In genomic region chr21:46059711-46060455, GRCh38 we compare ENCODE assay signal across 8 cellular contexts. TPM values are rescaled to one million over a fixed set of nuclear protein-coding genes. Genes with fewer than 3 reads are reported as not detected.
DNase-seq lines count a peak whose midpoint lies in the region; ATAC-seq, FAIRE-seq and TF ChIP-seq lines count a peak whose summit lies in the region.
"Not testable (repeated sequence)": the region's sequence is repeated elsewhere in the genome, so short reads cannot be mapped to it uniquely, and the experiment has no call there.
"Had no signal": no experiment of that assay in that cellular context is flagged by ENCODE, and none has a peak within 500 bp of the region (broad histone marks: within the 10 kb centered on the region; RNA-seq: fewer than 3 reads in every experiment).

No MANE protein-coding gene starts in this region.

- FAIRE-seq in kidney (lab: Jason Lieb, UNC) = not testable (repeated sequence)

- not testable (repeated sequence) for H3K9me2 ChIP-seq in PC-3 (replicated peaks; ENCODE audit: low read length)

- not testable (repeated sequence) for ATAC-seq in PC-3; omental fat pad (ENCODE audit: low FRiP score)

- BruUV-seq in PC-3 (replicated peaks; lab: Mats Ljungman, UMichigan) = TSS peak; percentile 86

- peak overlapping the region; percentile 61 for H3K4me2 ChIP-seq in PC-3 (ENCODE audit: low read length)

- H4K20me1 ChIP-seq in PC-3 (ENCODE audit: low read length) = not testable (repeated sequence)

- not testable (repeated sequence) for H3F3A ChIP-seq in PC-3 (ENCODE audit: low read length, unreplicated experiment)

- TF ChIP-seq CTCF in PC-3 (conservative IDR thresholded peaks at IDR 0.05; ENCODE audit: low read depth, low read length); kidney (IDR thresholded peaks at IDR 0.05; ENCODE audit: borderline replicate concordance, extremely low read depth, insufficient read depth); omental fat pad (IDR thresholded peaks at IDR 0.05); testis (IDR thresholded peaks at IDR 0.05): not testable (repeated sequence)

- not testable (repeated sequence) for DNase-seq in PC-3, testis
- peak; percentile 58 for DNase-seq in kidney
- DNase-seq in omental fat pad (ENCODE audit: low spot score) = peak; percentile 19

- WGBS in adipose tissue, 3 donors = 83 to 89% (median 87%) methylated on average over 21 of the region's 21 CpGs
- WGBS in esophagus, 2 donors = 90 to 94% methylated on average over 21 of the region's 21 CpGs
- WGBS in testis, 2 donors = 90 to 91% methylated on average over 19 to 21 of the region's 21 CpGs

- H3K4me3 ChIP-seq in PC-3 (ENCODE audit: low read length) = 0 out of 2 replicates have a peak overlapping the region, but pooled peaks have one; percentile 2
- not testable (repeated sequence) for H3K4me3 ChIP-seq in esophagus (ENCODE audit: low read depth in 1 of 2, low read length in 2 of 2); kidney (ENCODE audit: low read length in 2 of 2); skeletal muscle tissue (ENCODE audit: low read length in 3 of 3); testis

- intact Hi-C loops in PC-3 (cut with micrococcal nuclease) = loop anchor here (5.0 kb wide), 1 partner anchor 37 kb away; the partner anchor contains the start of gene COL6A2
- intact Hi-C loops in kidney (cut with DNase I); testis (cut with DNase I; ENCODE audit: low total_unique reads): not testable (repeated sequence)

- POLR2A ChIA-PET in PC-3 (lab: Charles Lee; ENCODE audit: unreplicated experiment) = not testable (repeated sequence)

- H3K4me1 ChIP-seq in PC-3 (ENCODE audit: insufficient read depth, low read length) (peaks cover 22% of the 10 kb centered on the region), esophagus (ENCODE audit: control insufficient read depth in 2 of 2, insufficient read depth in 2 of 2, low read length in 1 of 2) (peaks cover 2 to 14% of the 10 kb centered on the region in 2 donors), skeletal muscle tissue (ENCODE audit: control insufficient read depth in 3 of 3, insufficient read depth in 3 of 3, low read length in 3 of 3) (peaks cover 25 to 30% (median 26%) of the 10 kb centered on the region in 3 donors), testis (peaks cover 34% of the 10 kb centered on the region)
- not testable (repeated sequence) for H3K4me1 ChIP-seq in kidney (ENCODE audit: control insufficient read depth in 1 of 2, insufficient read depth in 1 of 2, low read depth in 1 of 2, low read length in 2 of 2)

- CTCF ChIA-PET in PC-3 (lab: Charles Lee) = not testable (repeated sequence)

- H3K79me2 ChIP-seq in PC-3 (ENCODE audit: low read length) = not testable (repeated sequence)

- not testable (repeated sequence) for H2AFZ ChIP-seq in PC-3 (ENCODE audit: low read length)

- H3K9ac ChIP-seq in PC-3 (ENCODE audit: low read length) (peak overlapping the region; percentile 85), skeletal muscle tissue (ENCODE audit: low read depth in 1 of 3, low read length in 3 of 3) (peak overlapping the region in 1 of 3 donors; percentile 40)
- H3K9ac ChIP-seq in kidney (ENCODE audit: low read length in 2 of 2) = not testable (repeated sequence)

- peaks cover 16% of the 10 kb centered on the region; the same call in 1 of the 2 replicates for H3K9me3 ChIP-seq in PC-3 (ENCODE audit: low read length)
- peaks cover 0 to 23% of the 10 kb centered on the region in 2 donors for H3K9me3 ChIP-seq in esophagus (ENCODE audit: control insufficient read depth in 2 of 2, insufficient read depth in 1 of 2, low read depth in 1 of 2, low read length in 1 of 2)
- H3K9me3 ChIP-seq in kidney (ENCODE audit: control insufficient read depth in 1 of 2, low read length in 2 of 2); skeletal muscle tissue (ENCODE audit: control insufficient read depth in 3 of 3, low read length in 3 of 3); testis: not testable (repeated sequence)

- not testable (repeated sequence) for H3K27me3 ChIP-seq in PC-3 (ENCODE audit: low read length); esophagus (ENCODE audit: control insufficient read depth in 1 of 2, insufficient read depth in 2 of 2, low read length in 2 of 2); testis
- H3K27me3 ChIP-seq in skeletal muscle tissue (ENCODE audit: control insufficient read depth in 3 of 3, insufficient read depth in 3 of 3, low read length in 3 of 3) = peaks cover 21 to 49% (median 34%) of the 10 kb centered on the region in 3 donors

- H3K36me3 ChIP-seq in PC-3 (ENCODE audit: low read depth, low read length) = peaks cover 13% of the 10 kb centered on the region
- H3K36me3 ChIP-seq in esophagus (ENCODE audit: control insufficient read depth in 2 of 2, insufficient read depth in 2 of 2, low read length in 1 of 2); kidney (ENCODE audit: control insufficient read depth in 1 of 2, insufficient read depth in 2 of 2, low read length in 2 of 2); skeletal muscle tissue (ENCODE audit: control insufficient read depth in 3 of 3, insufficient read depth in 3 of 3, low read length in 3 of 3); testis (ENCODE audit: low read depth, missing control alignments): not testable (repeated sequence)

- TF ChIP-seq POLR2A in testis (IDR thresholded peaks at IDR 0.05) = not testable (repeated sequence)

- H3K27ac ChIP-seq in PC-3 (ENCODE audit: low read length) (peak overlapping the region; percentile 97), adipose tissue (ENCODE audit: low read depth, low read length) (peak overlapping the region; percentile 41), esophagus (ENCODE audit: low read depth in 2 of 2, low read length in 1 of 2) (peak overlapping the region; percentile 5 to 72), kidney (ENCODE audit: low read depth in 2 of 2, low read length in 2 of 2) (peak overlapping the region; percentile 56 to 91), skeletal muscle tissue (ENCODE audit: low read depth, low read length) (peak overlapping the region; percentile 79), testis (peak overlapping the region; percentile 73 to 89)

RNA-seq across cellular contexts. Expression of gene COL6A2, which starts 38.0 kb away (rescaled TPM):
- 521 and 654 TPM in 2 replicates for total RNA-seq in PC-3 (2014; rRNA removed)
- polyA plus RNA-seq in adipose tissue = 100 to 1,000 TPM in 2 of 3 donors, 10 to 100 TPM in 1; 65.8 to 455 (median 431) TPM
- polyA plus RNA-seq in esophagus = 100 to 1,000 TPM; 120 to 161 TPM
- 174 TPM for total RNA-seq in kidney
- 52.4 TPM for polyA plus RNA-seq in kidney (ENCODE audit: insufficient read depth, low read depth, low replicate concordance)
- total RNA-seq in omental fat pad = 1,000 to 10,000 TPM in 1 of 4 donors, 100 to 1,000 TPM in 3; 480 to 1,153 (median 616) TPM
- total RNA-seq in skeletal muscle tissue = 459 TPM
- total RNA-seq in testis = 100 to 1,000 TPM; 192 to 236 TPM
- 362 TPM for polyA plus RNA-seq in testis (ENCODE audit: insufficient read depth, low read depth, low replicate concordance)
- total RNA-seq: OCI-LY7 had no signal

Comparison
In these comparisons a context has a peak if more than half of its experiments do, and no peak if none do; other contexts are left out.
1. H3K27ac ChIP-seq: peak in every context shown above with its lines; median percentile 97 in PC-3; 81 in testis; 79 in skeletal muscle tissue; 74 in kidney; 41 in adipose tissue; 38 in esophagus.